In genomic region chr12:30806989-30807694, GRCh38 we compare ENCODE assay signal across 8 cellular contexts. TPM values are rescaled to one million over a fixed set of nuclear protein-coding genes. Genes with fewer than 3 reads are reported as not detected.
DNase-seq lines count a peak whose midpoint lies in the region; ATAC-seq and TF ChIP-seq lines count a peak whose summit lies in the region.

No MANE protein-coding gene starts in this region.

- H3K9ac ChIP-seq in OCI-LY3 (ENCODE audit: low read length) = no peak overlapping the region
- no peak overlapping the region for H3K9ac ChIP-seq in mammary epithelial cell (ENCODE audit: insufficient read depth, low read length)
- H3K9ac ChIP-seq in subcutaneous abdominal adipose tissue (ENCODE audit: low read length in 5 of 5) = peak overlapping the region in 2 of 5 donors; percentile 4 to 48

- no peaks in the 10 kb centered on the region for H4K20me1 ChIP-seq in OCI-LY3 (ENCODE audit: insufficient read depth, low read length)
- H4K20me1 ChIP-seq in mammary epithelial cell (ENCODE audit: insufficient read depth, low read length) = no peaks in the 10 kb centered on the region

- no peaks in the 10 kb centered on the region for H3K9me3 ChIP-seq in OCI-LY3 (ENCODE audit: insufficient read depth, low read length)
- H3K9me3 ChIP-seq in mammary epithelial cell (replicated peaks; ENCODE audit: insufficient read depth, low read length) = no peaks in the 10 kb centered on the region
- no peaks in the 10 kb centered on the region for H3K9me3 ChIP-seq in subcutaneous abdominal adipose tissue (ENCODE audit: control insufficient read depth in 5 of 5, low read length in 5 of 5)

- peak overlapping the region; percentile 32; the same call in 1 of the 2 replicates for H2AFZ ChIP-seq in OCI-LY3 (ENCODE audit: low read depth, low read length)
- peak overlapping the region; percentile 4 for H2AFZ ChIP-seq in mammary epithelial cell (ENCODE audit: low read depth, low read length)

- intact Hi-C loops in mammary epithelial cell (cut with micrococcal nuclease) = loop anchor here (1.0 to 10.0 kb wide), 6 partner anchors 52 to 1492 kb away; partner anchors contain the start of genes IPO8 and TMTC1

- BruUV-seq in mammary epithelial cell (replicated peaks; lab: Mats Ljungman, UMichigan) = no TSS peak

- peak; percentile 72 for ATAC-seq in GM19372 (IDR thresholded peaks at IDR 0.05; ENCODE audit: low read depth, unreplicated experiment)

- WGBS in mammary epithelial cell (ENCODE audit: low coverage, missing lambda C conversion rate) = 61% methylated on average over 7 of the region's 7 CpGs

- in situ Hi-C loops in Caki2 (cut with HindIII; ENCODE audit: low pct_unique_long_range_greater_than_20kb, low sequenced_read_pairs) (no loop called here), mammary epithelial cell (cut with MboI; ENCODE audit: low sequenced_read_pairs in 2 of 2) (loop anchor here in 1 of 2 donors (25.0 kb wide), 1 partner anchor 1270 kb away; no protein-coding TSS in a partner anchor)

- TF ChIP-seq CTCF in OCI-LY3 (IDR thresholded peaks at IDR 0.05; ENCODE audit: low read depth, low read length) (peak; percentile 88), mammary epithelial cell (conservative IDR thresholded peaks at IDR 0.05 in 1 of 2, IDR thresholded peaks at IDR 0.05 in 1 of 2; ENCODE audit: extremely low read depth in 1 of 2, insufficient read depth in 1 of 2, low read depth in 1 of 2, low read length in 2 of 2) (peak; percentile 70 to 76)

- CTCF ChIA-PET in mammary epithelial cell (lab: Charles Lee; ENCODE audit: low non-redundant PET) = interaction anchor here (0.6 kb wide), 1 partner anchor 186 kb away, joined by 4 read pairs; no protein-coding TSS in a partner anchor

- H3K27ac ChIP-seq in OCI-LY3 (ENCODE audit: low read length) = no peak overlapping the region
- H3K27ac ChIP-seq in mammary epithelial cell (ENCODE audit: insufficient read depth, low read depth, low read length) = no peak overlapping the region
- no peak overlapping the region for H3K27ac ChIP-seq in subcutaneous abdominal adipose tissue (ENCODE audit: low read depth, low read length)

- H3K4me1 ChIP-seq in OCI-LY3 (ENCODE audit: low read length) (peaks cover 4% of the 10 kb centered on the region; the same call in 1 of the 2 replicates), mammary epithelial cell (ENCODE audit: insufficient read depth, low read length) (peaks cover 14% of the 10 kb centered on the region), subcutaneous abdominal adipose tissue (ENCODE audit: control insufficient read depth in 5 of 5, insufficient read depth in 5 of 5, low read length in 5 of 5) (peaks cover 2 to 4% (median 3%) of the 10 kb centered on the region in 5 donors)

- DNase-seq in Caki2 (ENCODE audit: low read depth) (peak; percentile 46), LHCN-M2 (ENCODE audit: low read depth) (peak; percentile 74), mammary epithelial cell (peak; percentile 54), kidney glomerular epithelial cell (lab: John Stamatoyannopoulos, UW) (peak; percentile 58)
- no peak for DNase-seq in stimulated activated CD4-positive, alpha-beta T cell treated with anti-CD3 and anti-CD28 coated beads, Interleukin-4, amount 100 ng/mL, for 1 hour

- H3K79me2 ChIP-seq in OCI-LY3 (ENCODE audit: low read length) = no peaks in the 10 kb centered on the region
- H3K79me2 ChIP-seq in mammary epithelial cell (ENCODE audit: insufficient read depth, low read length) = no peaks in the 10 kb centered on the region

- H3K36me3 ChIP-seq in OCI-LY3 (replicated peaks; ENCODE audit: low read depth, low read length) (no peaks in the 10 kb centered on the region), mammary epithelial cell (ENCODE audit: insufficient read depth, low read length) (no peaks in the 10 kb centered on the region), subcutaneous abdominal adipose tissue (ENCODE audit: control insufficient read depth in 5 of 5, insufficient read depth in 5 of 5, low read length in 5 of 5) (no peaks in the 10 kb centered on the region)

- H3K27me3 ChIP-seq in OCI-LY3 (ENCODE audit: low read depth, low read length) (no peaks in the 10 kb centered on the region; the same call in 1 of the 2 replicates), mammary epithelial cell (ENCODE audit: insufficient read depth, low read length) (no peaks in the 10 kb centered on the region), subcutaneous abdominal adipose tissue (ENCODE audit: control insufficient read depth in 5 of 5, insufficient read depth in 4 of 5, low read length in 5 of 5) (no peaks in the 10 kb centered on the region)

- dilution Hi-C loops in mammary epithelial cell (cut with HindIII; ENCODE audit: low sequenced_read_pairs) = no loop called here

- peak overlapping the region; percentile 56; the same call in 1 of the 2 replicates for H3K4me3 ChIP-seq in OCI-LY3 (ENCODE audit: low read length)
- no peak overlapping the region for H3K4me3 ChIP-seq in mammary epithelial cell (replicated peaks in 1 of 3; ENCODE audit: insufficient read depth in 1 of 3, low read depth in 2 of 3, low read length in 3 of 3)
- H3K4me3 ChIP-seq in subcutaneous abdominal adipose tissue (ENCODE audit: low read depth in 1 of 5, low read length in 5 of 5) = peak overlapping the region in 4 of 5 donors; percentile 27 to 61 (median 36)

- H3K4me2 ChIP-seq in OCI-LY3 (ENCODE audit: low read length) (peak overlapping the region; percentile 62), mammary epithelial cell (ENCODE audit: insufficient read depth, low read depth, low read length) (no peak overlapping the region)

RNA-seq across cellular contexts. Expression of gene CAPRIN2, which starts 52.4 kb away (rescaled TPM):
- 3.8 and 6.2 TPM in 2 replicates for total RNA-seq in Caki2 (2014; rRNA removed; shearing (Covaris generic); ENCODE audit: low replicate concordance)
- 14.5 and 27.3 TPM in 2 replicates for total RNA-seq in LHCN-M2 (2014; rRNA removed)
- polyA plus RNA-seq in LHCN-M2 (2012) = 7.3 TPM
- 10 to 100 TPM; 17.2 to 38.0 TPM for total RNA-seq in mammary epithelial cell
- 10.7 TPM for polyA plus RNA-seq in mammary epithelial cell
- 1.7 TPM for polyA minus RNA-seq in mammary epithelial cell

Comparison
In these comparisons a context has a peak if more than half of its experiments do, and no peak if none do; other contexts are left out.
1. H3K4me3 ChIP-seq: peak in OCI-LY3 (single experiment) and subcutaneous abdominal adipose tissue (4 of 5); none in mammary epithelial cell (0 of 3).